ENCODE assay signal across 8 cellular contexts in the genomic region with DNA sequence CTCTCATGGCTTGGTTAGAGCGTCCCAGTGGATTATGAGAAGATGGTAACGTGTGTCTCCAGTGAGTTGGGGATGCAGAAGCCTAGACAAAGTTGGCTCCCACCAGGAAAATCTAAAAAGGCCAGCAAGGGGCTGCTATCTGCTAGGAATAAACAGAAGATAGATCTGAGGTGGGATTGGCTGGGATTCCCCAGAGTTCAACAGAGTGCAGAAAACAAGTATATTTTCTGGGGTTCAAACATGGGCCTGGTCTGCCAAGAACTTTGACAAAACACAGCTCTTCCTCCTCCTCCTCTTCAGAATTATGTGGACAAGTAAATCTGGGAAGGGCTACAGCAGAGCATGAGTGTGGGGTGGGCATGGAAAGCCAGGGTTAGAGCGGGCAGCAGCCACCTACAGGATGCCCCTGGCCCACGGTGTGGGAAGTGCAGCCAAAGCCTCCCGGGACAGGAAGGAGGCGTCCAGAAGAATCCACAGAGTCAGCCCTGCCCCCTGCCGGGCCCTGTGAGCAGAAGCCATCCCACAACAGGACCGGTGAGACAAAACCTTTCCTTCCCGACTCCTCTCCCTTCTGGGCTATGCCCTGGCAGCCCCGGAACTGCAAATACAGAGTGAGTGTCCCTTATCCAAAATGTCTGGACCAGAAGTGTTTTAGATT.
A peak's percentile ranks its signal among the peaks of the same experiment; 100 is the strongest.
DNase-seq lines count a peak whose midpoint lies in the region; ATAC-seq and TF ChIP-seq lines count a peak whose summit lies in the region.

No MANE protein-coding gene starts in this region.

- intact Hi-C loops in posterior vena cava (cut with DNase I) = loop anchor here in 1 of 2 donors (5.0 kb wide), 1 partner anchor 90 kb away; no protein-coding TSS in a partner anchor

- no peak for ATAC-seq in HG03025 (IDR thresholded peaks at IDR 0.05; ENCODE audit: low FRiP score, unreplicated experiment)

- peak; percentile 37 for DNase-seq in activated naive CD4-positive, alpha-beta T cell treated with Interleukin-2 at 50 U/mL for 16 hours
- DNase-seq in activated naive CD4-positive, alpha-beta T cell (lab: John Stamatoyannopoulos, UW) = no peak
- DNase-seq in fibroblast of pulmonary artery (ENCODE audit: low read depth) (peak; percentile 24), posterior vena cava (ENCODE audit: low spot score) (peak; percentile 74), globus pallidus (ENCODE audit: low spot score) (no peak), SHP77 treated with DMSO at 0.1 percent for 48 hours (lab: John Stamatoyannopoulos, UW) (no peak)

- H3K4me3 ChIP-seq in WI38 (ENCODE audit: low read depth, low read length) (no peak overlapping the region), fibroblast of pulmonary artery (replicated peaks; ENCODE audit: low read depth, low read length) (no peak overlapping the region)

- TF ChIP-seq CTCF in WI38 (IDR thresholded peaks at IDR 0.05; ENCODE audit: low read depth, low read length) (peak; percentile 34; the same call in 1 of the 2 replicates), fibroblast of pulmonary artery (IDR thresholded peaks at IDR 0.05; ENCODE audit: low read length, missing control alignments) (peak; percentile 47)

Comparison
In these comparisons a context has a peak if more than half of its experiments do, and no peak if none do; other contexts are left out.
1. DNase-seq: peak in activated naive CD4-positive, alpha-beta T cell treated with Interleukin-2 at 50 U/mL for 16 hours (single experiment), fibroblast of pulmonary artery (single experiment) and posterior vena cava (single experiment); none in activated naive CD4-positive, alpha-beta T cell (0 of 4), globus pallidus (single experiment) and SHP77 treated with DMSO at 0.1 percent for 48 hours (single experiment).